Comparison of ENCODE assay signal across 17 cellular contexts in the genomic region with DNA sequence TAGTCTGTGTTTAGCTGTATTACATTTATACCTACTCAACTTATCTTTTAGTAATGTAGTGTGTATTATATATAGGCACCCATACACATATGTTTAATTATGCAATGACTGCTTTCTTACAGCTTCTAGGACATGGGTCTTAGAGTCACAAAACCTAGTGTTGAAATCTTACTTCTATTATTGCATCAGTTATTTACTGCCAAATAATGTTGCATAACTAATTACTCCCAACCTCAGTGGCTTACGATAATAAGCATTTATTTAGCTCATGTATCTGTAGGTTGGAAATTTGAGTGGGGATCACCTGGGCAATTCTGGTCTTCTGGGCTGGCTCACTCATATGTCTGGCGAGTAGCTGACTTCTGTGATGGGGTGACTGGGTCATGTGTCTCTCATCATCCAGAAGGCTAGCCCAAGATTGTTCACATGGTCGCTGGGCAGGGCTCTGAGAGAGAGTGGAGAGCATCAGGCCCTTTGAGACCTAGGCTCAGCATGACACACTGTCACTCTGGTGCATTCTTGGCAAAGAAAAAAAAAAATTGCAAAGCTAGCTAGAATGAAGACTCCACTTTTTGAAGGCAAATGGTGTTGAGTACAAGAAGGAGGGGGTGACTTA.
"Had no signal": no experiment of that assay in that cellular context is flagged by ENCODE, and none has a peak within 500 bp of the region (broad histone marks: within the 10 kb centered on the region; RNA-seq: fewer than 3 reads in every experiment).

No MANE protein-coding gene starts in this region.

- H3K27me3 ChIP-seq: colonic mucosa, esophagus squamous epithelium, hepatocyte, right atrium auricular region, suprapubic skin, tibial artery, upper lobe of left lung, uterus had no signal

- DNase-seq: colonic mucosa; dermis blood vessel endothelial cell; esophagus squamous epithelium; foreskin melanocyte; head of caudate nucleus; mesendoderm; naive B cell; stimulated activated CD4-positive, alpha-beta T cell treated with anti-CD3 and anti-CD28 coated beads, Interleukin-2, amount 100 ng/mL, for 48 hours; stimulated activated naive CD8-positive, alpha-beta T cell treated with anti-CD3 and anti-CD28 coated beads, Interleukin-15, Interleukin-2, amounts not matched to agents 100 U/mL and 50 U/mL, for 24 hours; tibial artery; upper lobe of left lung; uterus had no signal

- H3K9ac ChIP-seq: parathyroid adenoma had no signal

- H3K27ac ChIP-seq: colonic mucosa, esophagus squamous epithelium, hepatocyte, parathyroid adenoma, right atrium auricular region, suprapubic skin, tibial artery, upper lobe of left lung, uterus had no signal

- H3K36me3 ChIP-seq: colonic mucosa, esophagus squamous epithelium, right atrium auricular region, suprapubic skin, tibial artery, upper lobe of left lung, uterus had no signal

- H3K4me3 ChIP-seq: colonic mucosa, esophagus squamous epithelium, hepatocyte, right atrium auricular region, smooth muscle cell, suprapubic skin, tibial artery, upper lobe of left lung, uterus had no signal

- H3K4me1 ChIP-seq: colonic mucosa, esophagus squamous epithelium, parathyroid adenoma, suprapubic skin, tibial artery, uterus had no signal

- H2AFZ ChIP-seq: hepatocyte, parathyroid adenoma had no signal

- H3K4me2 ChIP-seq: hepatocyte, smooth muscle cell had no signal

- ATAC-seq: stimulated activated naive CD8-positive, alpha-beta T cell treated with anti-CD3 and anti-CD28 coated beads, Interleukin-15, Interleukin-2, amounts not matched to agents 100 U/mL and 50 U/mL, for 24 hours had no signal

- H3K9me3 ChIP-seq: colonic mucosa, esophagus squamous epithelium, right atrium auricular region, suprapubic skin, tibial artery, upper lobe of left lung, uterus had no signal
